17 cellular contexts compared by ENCODE assay signal in genomic region chr2:217887841-217888665, GRCh38.
DNase-seq lines count a peak whose midpoint lies in the region; ATAC-seq and TF ChIP-seq lines count a peak whose summit lies in the region.
"Had no signal": no experiment of that assay in that cellular context is flagged by ENCODE, and none has a peak within 500 bp of the region (broad histone marks: within the 10 kb centered on the region; RNA-seq: fewer than 3 reads in every experiment).

No MANE protein-coding gene starts in this region.

- H3K27me3 ChIP-seq in IMR-90 (ENCODE audit: control insufficient read depth, insufficient read depth, low read length), result no peaks in the 10 kb centered on the region
- no peaks in the 10 kb centered on the region for H3K27me3 ChIP-seq in body of pancreas
- H3K27me3 ChIP-seq: BLaER1, SJSA1 had no signal

- H3K9me1 ChIP-seq in IMR-90 (ENCODE audit: insufficient read depth, low read length), result peaks cover 6% of the 10 kb centered on the region; the same call in 1 of the 2 replicates

- no peak overlapping the region for H2AFZ ChIP-seq in IMR-90 (replicated peaks; ENCODE audit: low read length, poor library complexity)
- H2AFZ ChIP-seq: parathyroid adenoma had no signal

- H2BK20ac ChIP-seq in IMR-90 (ENCODE audit: low read depth, low read length), result no peak overlapping the region

- H3K9ac ChIP-seq in IMR-90 (ENCODE audit: low read depth, low read length), result no peak overlapping the region
- H3K9ac ChIP-seq: BLaER1, parathyroid adenoma had no signal

- no peak overlapping the region for H3K4me3 ChIP-seq in IMR-90 (ENCODE audit: insufficient read depth, low read depth, low read length)
- H3K4me3 ChIP-seq in body of pancreas, result no peak overlapping the region
- H3K4me3 ChIP-seq: BLaER1, SJSA1 had no signal

- WGBS in IMR-90 (ENCODE audit: extremely low coverage in 2 of 2, insufficient read length in 1 of 2), 2 experiments, result 80% methylated on average over 5 of the region's 16 CpGs; no CpG with 5 or more reads in 1 of the 2 experiments
- WGBS in body of pancreas, 2 donors, result 59 to 77% methylated on average over 16 of the region's 16 CpGs

- no peak overlapping the region for H4K5ac ChIP-seq in IMR-90 (ENCODE audit: low read depth, low read length)

- no peak overlapping the region for H3K18ac ChIP-seq in IMR-90 (ENCODE audit: low read depth, low read length)

- DNase-seq in IMR-90, result peak; percentile 21
- peak in 3 of 4 donors; percentile 34 to 39 (median 35) for DNase-seq in body of pancreas
- DNase-seq in left cardiac atrium, result peak; percentile 89
- no peak for DNase-seq in sciatic nerve (ENCODE audit: low spot score)
- no peak for DNase-seq in T1000 (lab: John Stamatoyannopoulos, UW)
- DNase-seq: amniotic stem cell; HCEC 1CT; midbrain; NCI-H1417; stimulated activated CD4-positive, alpha-beta T cell treated with anti-CD3 and anti-CD28 coated beads, Interleukin-2, amount 100 ng/mL, for 48 hours had no signal

- H3K79me1 ChIP-seq in IMR-90 (ENCODE audit: low read depth in 1 of 2, low read length in 2 of 2), result peaks cover 28 to 49% of the 10 kb centered on the region in 2 experiments

- in situ Hi-C loops in IMR-90 (cut with MboI; ENCODE audit: low sequenced_read_pairs), result loop anchor here (5.0 kb wide), 1 partner anchor 96 kb away; no protein-coding TSS in a partner anchor

- ATAC-seq in IMR-90 (ENCODE audit: low read depth), result no peak
- peak; percentile 36 for ATAC-seq in body of pancreas
- ATAC-seq in left cardiac atrium, result peak; percentile 69 to 73
- ATAC-seq in sciatic nerve, result peak; percentile 25
- no peak for ATAC-seq in GM18867 (IDR thresholded peaks at IDR 0.05; ENCODE audit: unreplicated experiment)
- no peak for ATAC-seq in GM21619 (IDR thresholded peaks at IDR 0.05; ENCODE audit: unreplicated experiment)
- no peak for ATAC-seq in GM18520 (IDR thresholded peaks at IDR 0.05; ENCODE audit: unreplicated experiment)
- ATAC-seq: stimulated activated effector memory CD8-positive, alpha-beta T cell treated with anti-CD3 and anti-CD28 coated beads, Interleukin-12 subunit alpha, Interleukin-12 subunit beta, amount 100 ng/mL, for 72 hours had no signal

- H3K27ac ChIP-seq in IMR-90 (ENCODE audit: insufficient read depth, low read length) (no peak overlapping the region), body of pancreas (peak overlapping the region in 2 of 4 donors; percentile 16 to 46)
- H3K27ac ChIP-seq: BLaER1, parathyroid adenoma, SJSA1 had no signal

- H3K9me3 ChIP-seq in IMR-90 (ENCODE audit: control insufficient read depth, insufficient read depth, low read length) (no peaks in the 10 kb centered on the region), body of pancreas (no peaks in the 10 kb centered on the region)
- H3K9me3 ChIP-seq: BLaER1, SJSA1 had no signal

- no peak overlapping the region for H2BK120ac ChIP-seq in IMR-90 (ENCODE audit: low read depth, low read length)

- no peak overlapping the region for H4K91ac ChIP-seq in IMR-90 (ENCODE audit: insufficient read depth, low read depth, low read length)

- H3K56ac ChIP-seq in IMR-90 (ENCODE audit: extremely low read depth, insufficient read depth, low read length), result no peak overlapping the region; the same call in 1 of the 2 replicates

- no peak for TF ChIP-seq POLR2A in IMR-90 (IDR thresholded peaks at IDR 0.05; ENCODE audit: low read depth, low read length)
- TF ChIP-seq POLR2A in body of pancreas (IDR thresholded peaks at IDR 0.05), result no peak

- no peaks in the 10 kb centered on the region for H3K4me1 ChIP-seq in IMR-90 (ENCODE audit: control insufficient read depth, insufficient read depth, low read length)
- H3K4me1 ChIP-seq in body of pancreas, result peaks cover 15% of the 10 kb centered on the region
- H3K4me1 ChIP-seq: SJSA1 had no signal

- H3K4ac ChIP-seq in IMR-90 (ENCODE audit: low read depth, low read length), result no peak overlapping the region

- H3K14ac ChIP-seq in IMR-90 (replicated peaks; ENCODE audit: low read depth, low read length), result no peak overlapping the region

- H3K4me2 ChIP-seq in IMR-90 (ENCODE audit: low read depth, low read length), result no peak overlapping the region
- H3K4me2 ChIP-seq: BLaER1 had no signal

- dilution Hi-C loops in IMR-90 (cut with HindIII; ENCODE audit: low sequenced_read_pairs, unreplicated experiment), result no loop called here

- no peak overlapping the region for H3K23ac ChIP-seq in IMR-90 (ENCODE audit: low read depth, low read length)

- intact Hi-C loops in IMR-90 (cut with micrococcal nuclease), result no loop called here
- intact Hi-C loops in body of pancreas (cut with DNase I), result loop anchor here (5.0 kb wide), 1 partner anchor 99 kb away; no protein-coding TSS in a partner anchor
- intact Hi-C loops in left cardiac atrium (cut with DNase I), result loop anchor here (2.0 to 5.0 kb wide), 2 partner anchors 99 to 101 kb away; no protein-coding TSS in a partner anchor
- intact Hi-C loops in sciatic nerve (cut with DNase I), result loop anchor here (2.0 to 5.0 kb wide), 3 partner anchors 37 to 101 kb away; no protein-coding TSS in a partner anchor

- POLR2A ChIA-PET in IMR-90 (lab: Charles Lee; ENCODE audit: unreplicated experiment), result no interaction called here

- no TSS peak for BruUV-seq in IMR-90 (replicated peaks; lab: Mats Ljungman, UMichigan)

- H2AK9ac ChIP-seq in IMR-90 (replicated peaks; ENCODE audit: low read depth, low read length, poor library complexity), result no peak overlapping the region

- peaks cover 14% of the 10 kb centered on the region for H4K20me1 ChIP-seq in IMR-90 (ENCODE audit: insufficient read depth, low read length)

- H4K8ac ChIP-seq in IMR-90 (ENCODE audit: low read depth in 2 of 2, low read length in 2 of 2), result no peak overlapping the region

- TF ChIP-seq CTCF in IMR-90 (conservative IDR thresholded peaks at IDR 0.05; ENCODE audit: low read depth, low read length), result no peak
- TF ChIP-seq CTCF in body of pancreas (IDR thresholded peaks at IDR 0.05), result no peak

- CTCF ChIA-PET in IMR-90 (lab: Yijun Ruan, JAX), result interaction anchor here (0.6 to 1.9 kb wide), 2 partner anchors 29 to 97 kb away, joined by 5 to 7 read pairs; no protein-coding TSS in a partner anchor

- H2BK15ac ChIP-seq in IMR-90 (ENCODE audit: low read depth, low read length), result no peak overlapping the region

- H2BK5ac ChIP-seq in IMR-90 (ENCODE audit: low read depth, low read length, poor library complexity, severe bottlenecking), result no peak overlapping the region

- peaks cover 68% of the 10 kb centered on the region for H3K36me3 ChIP-seq in IMR-90 (ENCODE audit: control insufficient read depth, insufficient read depth, low read length)
- peaks cover 0 to 62% of the 10 kb centered on the region in 2 donors for H3K36me3 ChIP-seq in body of pancreas (replicated peaks in 1 of 2; ENCODE audit: insufficient read depth in 1 of 2, low read depth in 2 of 2)

- no peak for TF ChIP-seq RAD21 in IMR-90 (IDR thresholded peaks at IDR 0.05; ENCODE audit: low read length)

- H2AK5ac ChIP-seq in IMR-90 (ENCODE audit: low read depth, low read length), result no peak overlapping the region

TF ChIP-seq in IMR-90, 13 proteins besides CTCF, POLR2A, EP300 and RAD21:
- TF ChIP-seq CHD1 (IDR thresholded peaks at IDR 0.05; ENCODE audit: low read depth, low read length), result no peak
- no peak for TF ChIP-seq ELK1 (IDR thresholded peaks at IDR 0.05; ENCODE audit: borderline replicate concordance, low read depth, low read length)
- TF ChIP-seq BHLHE40 (IDR thresholded peaks at IDR 0.05; ENCODE audit: low read depth, low read length), result no peak
- no peak for TF ChIP-seq MAZ (IDR thresholded peaks at IDR 0.05; ENCODE audit: borderline replicate concordance, low read depth, low read length)
- TF ChIP-seq SMC3 (IDR thresholded peaks at IDR 0.05; ENCODE audit: low read depth, low read length), result no peak
- no peak for TF ChIP-seq CEBPB (IDR thresholded peaks at IDR 0.05; ENCODE audit: low read depth, low read length)
- TF ChIP-seq RFX5 (IDR thresholded peaks at IDR 0.05; ENCODE audit: low read depth, low read length), result no peak
- TF ChIP-seq NFE2L2 (IDR thresholded peaks at IDR 0.05; ENCODE audit: low read depth, low read length), result no peak
- TF ChIP-seq RCOR1 (IDR thresholded peaks at IDR 0.05; ENCODE audit: insufficient replicate concordance, low read length), result no peak
- 0 out of 2 replicates have a peak, but pooled peaks have one; percentile 26 for TF ChIP-seq USF2 (IDR thresholded peaks at IDR 0.05; ENCODE audit: low read depth, low read length)
- no peak for TF ChIP-seq FOS (IDR thresholded peaks at IDR 0.05; ENCODE audit: low read depth, low read length)
- no peak for TF ChIP-seq MXI1 (IDR thresholded peaks at IDR 0.05; ENCODE audit: borderline replicate concordance, low read depth, low read length)
- peak; percentile 31; the same call in 1 of the 2 replicates for TF ChIP-seq MAFK (IDR thresholded peaks at IDR 0.05; ENCODE audit: low read depth, low read length)

Comparison
In these comparisons a context has a peak if more than half of its experiments do, and no peak if none do; other contexts are left out.
1. ATAC-seq: peak in body of pancreas (single experiment), left cardiac atrium (2 of 2) and sciatic nerve (single experiment); none in IMR-90 (single experiment), GM18867 (single experiment), GM21619 (single experiment) and GM18520 (single experiment).
2. DNase-seq: peak in IMR-90 (single experiment), body of pancreas (3 of 4) and left cardiac atrium (single experiment); none in sciatic nerve (single experiment) and T1000 (single experiment).